Comparison of ENCODE assay signal across 5 cellular contexts in genomic region chr5:166810721-166811120, GRCh38.
"Had no signal": no experiment of that assay in that cellular context is flagged by ENCODE, and none has a peak within 500 bp of the region (broad histone marks: within the 10 kb centered on the region; RNA-seq: fewer than 3 reads in every experiment).

No MANE protein-coding gene starts in this region.

- DNase-seq: IMR-90, KBM-7, KG1 had no signal

- H3K4me3 ChIP-seq: K562 had no signal

- H3K27ac ChIP-seq: HL-60 had no signal
